In the genomic region with DNA sequence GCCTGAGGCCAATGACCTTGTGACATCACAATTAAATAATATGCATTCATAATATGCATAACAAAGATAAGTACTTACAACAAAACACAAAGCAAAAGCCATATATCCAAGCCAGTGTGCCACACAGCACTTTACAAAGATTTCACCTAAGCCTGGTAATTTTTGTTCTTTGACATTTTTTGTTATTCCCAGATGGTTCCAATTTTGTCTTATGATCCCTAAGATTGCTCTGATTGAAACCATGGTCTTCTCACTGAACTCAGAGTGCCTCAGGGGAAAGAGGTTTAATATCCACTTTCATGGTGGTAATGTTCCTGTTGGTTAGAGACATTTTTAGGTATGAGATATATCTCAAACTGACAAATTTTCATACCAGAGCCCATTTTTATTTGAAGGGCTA, we compare ENCODE assay signal across 32 cellular contexts. TPM values are rescaled to one million over a fixed set of nuclear protein-coding genes. Genes with fewer than 3 reads are reported as not detected.
"Had no signal": no experiment of that assay in that cellular context is flagged by ENCODE, and none has a peak within 500 bp of the region (broad histone marks: within the 10 kb centered on the region; RNA-seq: fewer than 3 reads in every experiment).

No MANE protein-coding gene starts in this region.

- H3K36me3 Mint-ChIP-seq: stimulated activated effector memory CD8-positive, alpha-beta T cell treated with anti-CD3 and anti-CD28 coated beads, Interleukin-12 subunit alpha, Interleukin-12 subunit beta, amount 100 ng/mL, for 72 hours; stimulated activated memory B cell treated with anti-CD40 and anti-IgM and Interleukin-4, amounts not matched to agents 10 μg/mL and 1 μg/mL and 100 μg/mL, for 72 hours; stimulated activated naive B cell treated with anti-CD40 and anti-IgM and Interleukin-4, amounts not matched to agents 10 μg/mL and 1 μg/mL and 100 μg/mL, for 72 hours; type B pancreatic cell had no signal

- H3K27ac ChIP-seq: stomach, suprapubic skin, testis, thoracic aorta, thyroid gland, tibial artery, tibial nerve, transverse colon, upper lobe of left lung, upper lobe of right lung, uterus, vagina had no signal

- H3K4me3 ChIP-seq: stomach, suprapubic skin, testis, thoracic aorta, thyroid gland, tibial artery, tibial nerve, transverse colon, upper lobe of left lung, upper lobe of right lung, uterus, vagina had no signal

- H3K4me1 Mint-ChIP-seq: stimulated activated effector memory CD8-positive, alpha-beta T cell treated with anti-CD3 and anti-CD28 coated beads, Interleukin-12 subunit alpha, Interleukin-12 subunit beta, amount 100 ng/mL, for 72 hours had no signal

- H3K27me3 ChIP-seq: stomach, suprapubic skin, testis, thyroid gland, tibial artery, tibial nerve, transverse colon, upper lobe of left lung, upper lobe of right lung, uterus, vagina had no signal

- H3K9me3 Mint-ChIP-seq: stimulated activated effector memory CD8-positive, alpha-beta T cell treated with anti-CD3 and anti-CD28 coated beads, Interleukin-12 subunit alpha, Interleukin-12 subunit beta, amount 100 ng/mL, for 72 hours; stimulated activated memory B cell treated with anti-CD40 and anti-IgM and Interleukin-4, amounts not matched to agents 10 μg/mL and 1 μg/mL and 100 μg/mL, for 72 hours; type B pancreatic cell had no signal

- H3K4me1 ChIP-seq: stomach, suprapubic skin, testis, thyroid gland, tibial artery, tibial nerve, transverse colon, upper lobe of left lung, upper lobe of right lung, uterus, vagina had no signal

- H3K27me3 Mint-ChIP-seq: stimulated activated naive CD8-positive, alpha-beta T cell treated with anti-CD3 and anti-CD28 coated beads, Interleukin-15, amount 100 ng/mL, for 72 hours; stimulated activated naive CD8-positive, alpha-beta T cell treated with anti-CD3 and anti-CD28 coated beads, Interleukin-15, Interleukin-2, amounts not matched to agents 100 ng/mL and 50 ng/mL, for 24 hours had no signal

- ATAC-seq: stimulated activated effector memory CD8-positive, alpha-beta T cell treated with anti-CD3 and anti-CD28 coated beads, Interleukin-12 subunit alpha, Interleukin-12 subunit beta, amount 100 ng/mL, for 72 hours; stimulated activated memory B cell treated with anti-CD40 and anti-IgM and Interleukin-4, amounts not matched to agents 10 μg/mL and 1 μg/mL and 100 μg/mL, for 72 hours; stimulated activated naive CD8-positive, alpha-beta T cell treated with anti-CD3 and anti-CD28 coated beads, Interleukin-15, amount 100 ng/mL, for 72 hours; stimulated activated naive CD8-positive, alpha-beta T cell treated with anti-CD3 and anti-CD28 coated beads, Interleukin-15, Interleukin-2, amounts not matched to agents 100 U/mL and 50 U/mL, for 24 hours; upper lobe of right lung had no signal

- DNase-seq: stimulated activated CD4-positive, alpha-beta T cell treated with anti-CD3 and anti-CD28 coated beads, Interleukin-2, amount 100 ng/mL, for 48 hours; stimulated activated CD4-positive, alpha-beta T cell treated with anti-CD3 and anti-CD28 coated beads, Interleukin-4, amount 100 ng/mL, for 1 hour; stimulated activated CD4-positive, alpha-beta T cell treated with anti-CD3 and anti-CD28 coated beads, Interleukin-4, amount 100 ng/mL, for 24 hours; stimulated activated CD4-positive, alpha-beta T cell treated with anti-CD3 and anti-CD28 coated beads, Interleukin-4, amount 100 ng/mL, for 4 hours; stimulated activated CD8-positive, alpha-beta memory T cell treated with anti-CD3 and anti-CD28 coated beads, Interleukin-4, amount 100 ng/mL, for 48 hours; stimulated activated naive B cell treated with anti-CD40 and anti-IgM and Interleukin-4, amounts not matched to agents 10 μg/mL and 1 μg/mL and 100 μg/mL, for 72 hours; stimulated activated naive CD4-positive, alpha-beta T cell; stimulated activated naive CD4-positive, alpha-beta T cell treated with Interleukin-2 at 50 U/mL for 16 hours; stimulated activated naive CD8-positive, alpha-beta T cell treated with anti-CD3 and anti-CD28 coated beads, Interleukin-15, amount 100 ng/mL, for 72 hours; stimulated activated naive CD8-positive, alpha-beta T cell treated with anti-CD3 and anti-CD28 coated beads, Interleukin-15, Interleukin-2, amounts not matched to agents 100 U/mL and 50 U/mL, for 24 hours; stomach; substantia nigra; testis; thyroid gland; tibial artery; transverse colon; trophoblast cell; upper lobe of left lung; upper lobe of right lung; uterus had no signal

- H3K4me3 Mint-ChIP-seq: stimulated activated effector memory CD8-positive, alpha-beta T cell treated with anti-CD3 and anti-CD28 coated beads, Interleukin-12 subunit alpha, Interleukin-12 subunit beta, amount 100 ng/mL, for 72 hours; stimulated activated memory B cell treated with anti-CD40 and anti-IgM and Interleukin-4, amounts not matched to agents 10 μg/mL and 1 μg/mL and 100 μg/mL, for 72 hours; stimulated activated naive B cell treated with anti-CD40 and anti-IgM and Interleukin-4, amounts not matched to agents 10 μg/mL and 1 μg/mL and 100 μg/mL, for 72 hours; stimulated activated naive CD8-positive, alpha-beta T cell treated with anti-CD3 and anti-CD28 coated beads, Interleukin-15, amount 100 ng/mL, for 72 hours; stimulated activated naive CD8-positive, alpha-beta T cell treated with anti-CD3 and anti-CD28 coated beads, Interleukin-15, Interleukin-2, amounts not matched to agents 100 ng/mL and 50 ng/mL, for 24 hours; type B pancreatic cell had no signal

- H3K27ac Mint-ChIP-seq: stimulated activated effector memory CD8-positive, alpha-beta T cell treated with anti-CD3 and anti-CD28 coated beads, Interleukin-12 subunit alpha, Interleukin-12 subunit beta, amount 100 ng/mL, for 72 hours; stimulated activated memory B cell treated with anti-CD40 and anti-IgM and Interleukin-4, amounts not matched to agents 10 μg/mL and 1 μg/mL and 100 μg/mL, for 72 hours; stimulated activated naive B cell treated with anti-CD40 and anti-IgM and Interleukin-4, amounts not matched to agents 10 μg/mL and 1 μg/mL and 100 μg/mL, for 72 hours; stimulated activated naive CD8-positive, alpha-beta T cell treated with anti-CD3 and anti-CD28 coated beads, Interleukin-15, amount 100 ng/mL, for 72 hours; stimulated activated naive CD8-positive, alpha-beta T cell treated with anti-CD3 and anti-CD28 coated beads, Interleukin-15, Interleukin-2, amounts not matched to agents 100 ng/mL and 50 ng/mL, for 24 hours; type B pancreatic cell had no signal

- H3K36me3 ChIP-seq: stomach, suprapubic skin, thoracic aorta, thyroid gland, tibial artery, tibial nerve, transverse colon, upper lobe of left lung, upper lobe of right lung, uterus, vagina had no signal

- H3K9me3 ChIP-seq: stomach, suprapubic skin, testis, thoracic aorta, thyroid gland, tibial artery, tibial nerve, transverse colon, upper lobe of left lung, upper lobe of right lung, uterus, vagina had no signal

RNA-seq across cellular contexts. Expression of a gene that starts 29.1 kb away (rescaled TPM):
- total RNA-seq: subcutaneous adipose tissue, suprapubic skin, temporal lobe, testis, thoracic aorta, thyroid gland, tibial nerve, upper lobe of left lung, upper lobe of right lung, ureter, urinary bladder, uterus, vagina had no signal
- polyA plus RNA-seq: stomach, urinary bladder had no signal
